19 cellular contexts compared by ENCODE assay signal in genomic region chr2:16103614-16104344, GRCh38.
DNase-seq lines count a peak whose midpoint lies in the region; FAIRE-seq and TF ChIP-seq lines count a peak whose summit lies in the region.
"Had no signal": no experiment of that assay in that cellular context is flagged by ENCODE, and none has a peak within 500 bp of the region (broad histone marks: within the 10 kb centered on the region; RNA-seq: fewer than 3 reads in every experiment).

No MANE protein-coding gene starts in this region.

- peak overlapping the region; percentile 60 for H4K8ac ChIP-seq in mesendoderm (ENCODE audit: low read depth, low read length)

- H3K4me1 ChIP-seq in HUES48 (ENCODE audit: control insufficient read depth, insufficient read depth, low read length) (peaks cover 63% of the 10 kb centered on the region), hepatocyte (ENCODE audit: insufficient read depth) (peaks cover 34% of the 10 kb centered on the region), mesendoderm (ENCODE audit: control insufficient read depth, low read depth, low read length) (peaks cover 32% of the 10 kb centered on the region)

- WGBS in hepatocyte (ENCODE audit: low lambda C conversion rate, missing lambda C conversion rate) = 71% methylated on average over 12 of the region's 12 CpGs
- WGBS in mesendoderm (ENCODE audit: extremely low coverage, insufficient coverage, low lambda C conversion rate) = no CpG with 5 or more reads among the region's 12 CpGs

- H2AK5ac ChIP-seq in mesendoderm (ENCODE audit: low read length) = no peak overlapping the region

- peak overlapping the region; percentile 59 for H3K4me2 ChIP-seq in hepatocyte
- H3K4me2 ChIP-seq in mesendoderm (ENCODE audit: low read length) = no peak overlapping the region
- H3K4me2 ChIP-seq: KMS-11 had no signal

- H3K9me3 ChIP-seq in HUES48 (ENCODE audit: control insufficient read depth, insufficient read depth, low read length) (no peaks in the 10 kb centered on the region), hepatocyte (ENCODE audit: low read depth) (no peaks in the 10 kb centered on the region)

- no peaks in the 10 kb centered on the region for H4K20me1 ChIP-seq in hepatocyte (ENCODE audit: insufficient read depth, poor library complexity, severe bottlenecking)

- H3K79me1 ChIP-seq in mesendoderm (ENCODE audit: low read length) = no peaks in the 10 kb centered on the region

- H3K36me3 ChIP-seq in HUES48 (ENCODE audit: control insufficient read depth, insufficient read depth, low read length) = no peaks in the 10 kb centered on the region
- H3K36me3 ChIP-seq in hepatocyte (replicated peaks; ENCODE audit: insufficient read depth, low read depth) = no peaks in the 10 kb centered on the region
- no peaks in the 10 kb centered on the region for H3K36me3 ChIP-seq in mesendoderm (ENCODE audit: control insufficient read depth, insufficient read depth, low read length)

- H3K9me2 ChIP-seq in hepatocyte (replicated peaks; ENCODE audit: insufficient read depth) = no peaks in the 10 kb centered on the region

- H3K27me3 ChIP-seq in HUES48 (ENCODE audit: control insufficient read depth, insufficient read depth, low read length) = no peaks in the 10 kb centered on the region
- no peaks in the 10 kb centered on the region for H3K27me3 ChIP-seq in hepatocyte
- H3K27me3 ChIP-seq in mesendoderm (ENCODE audit: insufficient read depth, low read length, poor library complexity) = no peaks in the 10 kb centered on the region

- no peak overlapping the region for H4K5ac ChIP-seq in mesendoderm (ENCODE audit: low read length)

- peak overlapping the region; percentile 20 for H2BK15ac ChIP-seq in mesendoderm (replicated peaks; ENCODE audit: low read depth)

- no peak for FAIRE-seq in frontal cortex (lab: Jason Lieb, UNC)
- FAIRE-seq: GM12891, HTR-8/SVneo had no signal

- DNase-seq in hepatocyte (ENCODE audit: low spot score) (no peak), mesendoderm (peak; percentile 78), COR-L47 (lab: John Stamatoyannopoulos, UW) (no peak), frontal cortex (ENCODE audit: low spot score in 2 of 2) (no peak), germinal center (ENCODE audit: low spot score) (no peak)
- no peak for DNase-seq in stimulated activated naive CD4-positive, alpha-beta T cell (lab: John Stamatoyannopoulos, UW)
- DNase-seq: 8988T, NCI-H1105, NCI-H1694 treated with DMSO at 0.1 percent for 48 hours, NCI-H345, NCI-H526 treated with DMSO at 0.1 percent for 48 hours, OCI-M1, RPMI8226 had no signal

- TF ChIP-seq CTCF in 22Rv1 (IDR thresholded peaks at IDR 0.05) (no peak), hepatocyte (IDR thresholded peaks at IDR 0.05; ENCODE audit: poor library complexity) (no peak)

- H3K56ac ChIP-seq in mesendoderm (ENCODE audit: low read length) = peak overlapping the region; percentile 43

- H3K9ac ChIP-seq in HUES48 (ENCODE audit: low read depth, low read length) (peak overlapping the region; percentile 80), mesendoderm (ENCODE audit: low read length) (peak overlapping the region; percentile 27)
- H3K9ac ChIP-seq: KMS-11 had no signal

- H3K27ac ChIP-seq in 22Rv1 (peak overlapping the region; percentile 59), HUES48 (ENCODE audit: low read depth, low read length) (peak overlapping the region; percentile 99), hepatocyte (peak overlapping the region; percentile 86), mesendoderm (ENCODE audit: low read depth, low read length) (peak overlapping the region; percentile 68)
- H3K27ac ChIP-seq: C4-2B, KMS-11 had no signal

- peak overlapping the region; percentile 19 for H2BK120ac ChIP-seq in mesendoderm (ENCODE audit: low read depth, low read length)

- H3K4me3 ChIP-seq in HUES48 (ENCODE audit: low read depth, low read length) (peak overlapping the region; percentile 55; the same call in 1 of the 2 replicates), hepatocyte (no peak overlapping the region), mesendoderm (ENCODE audit: low read length) (no peak overlapping the region)

- H3K4ac ChIP-seq in mesendoderm (ENCODE audit: low read depth, low read length) = peak overlapping the region; percentile 78

- H3K79me2 ChIP-seq in hepatocyte (no peaks in the 10 kb centered on the region), mesendoderm (ENCODE audit: control insufficient read depth, insufficient read depth, low read length) (no peaks in the 10 kb centered on the region)

- H2BK5ac ChIP-seq in mesendoderm (ENCODE audit: low read length) = peak overlapping the region; percentile 70

- H3K18ac ChIP-seq in mesendoderm (ENCODE audit: low read length) = peak overlapping the region; percentile 92

- no peak overlapping the region for H2AFZ ChIP-seq in hepatocyte

- no peak overlapping the region for H3K23ac ChIP-seq in mesendoderm (ENCODE audit: low read length)
